In genomic region chr4:17723648-17724047, GRCh38 we compare ENCODE assay signal across 39 cellular contexts. TPM values are rescaled to one million over a fixed set of nuclear protein-coding genes. Genes with fewer than 3 reads are reported as not detected.
"Had no signal": no experiment of that assay in that cellular context is flagged by ENCODE, and none has a peak within 500 bp of the region (broad histone marks: within the 10 kb centered on the region; RNA-seq: fewer than 3 reads in every experiment).

No MANE protein-coding gene starts in this region.

- H3K27me3 ChIP-seq: adrenal gland, body of pancreas, brain microvascular endothelial cell, breast epithelium, cardiac muscle cell had no signal

- ATAC-seq: activated CD8-positive, alpha-beta T cell treated with anti-CD3 and anti-CD28 coated beads for 36 hours; activated naive CD4-positive, alpha-beta T cell treated with anti-CD3 and anti-CD28 coated beads, Interleukin-2, amount 50 U/mL, for 72 hours; activated T-cell treated with anti-CD3 and anti-CD28 coated beads, Interleukin-2, amount 50 U/mL, for 4 hours; activated T-cell treated with anti-CD3 and anti-CD28 coated beads, Interleukin-2, amount 50 U/mL, for 72 hours; activated T-helper 17 cell treated with anti-CD3 and anti-CD28 coated beads, Interleukin-2, amount 50 U/mL, for 72 hours; body of pancreas had no signal

- H3K4me1 Mint-ChIP-seq: activated B cell treated with CpG ODN at 0.5 μM for 24 hours; activated CD4-positive, alpha-beta T cell treated with anti-CD3 and anti-CD28 coated beads, Interleukin-2, amount 10 ng/mL, durations not matched to agents 24 days and 14 days; activated naive CD8-positive, alpha-beta T cell treated with anti-CD3 and anti-CD28 coated beads for 36 hours; activated T-helper 17 cell treated with anti-CD3 and anti-CD28 coated beads, Interleukin-2, amount 50 U/mL, for 72 hours had no signal

- H3K4me3 ChIP-seq: adrenal gland, body of pancreas, breast epithelium, cardiac muscle cell had no signal

- H3K27me3 Mint-ChIP-seq: activated CD4-positive, alpha-beta T cell treated with anti-CD3 and anti-CD28 coated beads, Interleukin-2, amount 10 ng/mL, durations not matched to agents 24 days and 14 days had no signal

- H3K9me3 ChIP-seq: adrenal gland, body of pancreas, breast epithelium had no signal

- H3K4me1 ChIP-seq: adrenal gland, body of pancreas, breast epithelium had no signal

- DNase-seq: activated B cell treated with CpG ODN at 0.5 μM for 24 hours; activated CD4-positive, alpha-beta memory T cell treated with anti-CD3 and anti-CD28 coated beads for 36 hours; activated CD4-positive, alpha-beta T cell treated with anti-CD3 and anti-CD28 coated beads for 4 hours; activated CD4-positive, alpha-beta T cell treated with anti-CD3 and anti-CD28 coated beads, Interleukin-2, amount 10 ng/mL, durations not matched to agents 24 days and 14 days; activated CD4-positive, alpha-beta T cell treated with anti-CD3 and anti-CD28 coated beads, Interleukin-2, amount 50 U/mL, for 1 hour; activated CD4-positive, alpha-beta T cell treated with anti-CD3 and anti-CD28 coated beads, Interleukin-2, amount 50 U/mL, for 4 hours; activated CD4-positive, CD25-positive, alpha-beta regulatory T cell treated with anti-CD3 and anti-CD28 coated beads, Interleukin-2, amount 50 U/mL, for 72 hours; activated CD8-positive, alpha-beta memory T cell treated with anti-CD3 and anti-CD28 coated beads, Interleukin-2, amount 50 U/mL, for 4 hours; activated CD8-positive, alpha-beta T cell treated with anti-CD3 and anti-CD28 coated beads for 36 hours; activated effector memory CD4-positive, alpha-beta T cell treated with anti-CD3 and anti-CD28 coated beads, Interleukin-2, amount 50 U/mL, for 16 hours; activated gamma-delta T cell treated with Interleukin-2 at 50 U/mL for 16 hours; activated naive CD4-positive, alpha-beta T cell; activated naive CD4-positive, alpha-beta T cell treated with anti-CD3 and anti-CD28 coated beads for 36 hours; activated naive CD4-positive, alpha-beta T cell treated with anti-CD3 and anti-CD28 coated beads, Interleukin-2, amount 50 U/mL, for 16 hours; activated naive CD8-positive, alpha-beta T cell treated with anti-CD3 and anti-CD28 coated beads for 36 hours; activated T-cell treated with anti-CD3 and anti-CD28 coated beads for 4 hours; activated T-cell treated with anti-CD3 and anti-CD28 coated beads, Interleukin-2, amount 50 U/mL, for 1 hour; activated T-cell treated with anti-CD3 and anti-CD28 coated beads, Interleukin-2, amount 50 U/mL, for 4 hours; activated T-cell treated with anti-CD3 and anti-CD28 coated beads, Interleukin-2, amount 50 U/mL, for 72 hours; adrenal gland; amniotic stem cell; aorta; body of pancreas; brain microvascular endothelial cell; central memory CD4-positive, alpha-beta T cell; T-helper 1 cell; T-helper 2 cell; T-helper 9 cell had no signal

- H3K9me3 Mint-ChIP-seq: activated CD4-positive, alpha-beta memory T cell treated with anti-CD3 and anti-CD28 coated beads for 36 hours; activated CD4-positive, alpha-beta T cell treated with anti-CD3 and anti-CD28 coated beads, Interleukin-2, amount 10 ng/mL, durations not matched to agents 24 days and 14 days; activated CD8-positive, alpha-beta T cell treated with anti-CD3 and anti-CD28 coated beads for 36 hours; activated naive CD8-positive, alpha-beta T cell treated with anti-CD3 and anti-CD28 coated beads for 36 hours; T-helper 2 cell treated with Interferon-gamma antibody and Interleukin-4, amounts not matched to agents 5 μg/mL and 100 μg/mL, for 36 hours had no signal

- H3K27ac Mint-ChIP-seq: activated B cell treated with CpG ODN at 0.5 μM for 24 hours; activated CD4-positive, alpha-beta memory T cell treated with anti-CD3 and anti-CD28 coated beads for 36 hours; activated CD4-positive, alpha-beta T cell treated with anti-CD3 and anti-CD28 coated beads, Interleukin-2, amount 10 ng/mL, durations not matched to agents 24 days and 14 days; activated CD8-positive, alpha-beta T cell treated with anti-CD3 and anti-CD28 coated beads for 36 hours; activated naive CD4-positive, alpha-beta T cell treated with anti-CD3 and anti-CD28 coated beads for 36 hours; activated naive CD4-positive, alpha-beta T cell treated with anti-CD3 and anti-CD28 coated beads, Interleukin-2, amount 50 U/mL, for 72 hours; activated naive CD8-positive, alpha-beta T cell treated with anti-CD3 and anti-CD28 coated beads for 36 hours; activated T-cell treated with anti-CD3 and anti-CD28 coated beads, Interleukin-2, amount 50 U/mL, for 72 hours; activated T-helper 1 cell treated with anti-CD3 and anti-CD28 coated beads, Interleukin-12 subunit alpha, Interleukin-12 subunit beta, Interleukin-2, Interleukin-4 antibody, amounts not matched to agents 30 ng/mL and 10 ng/mL and 1 ng/mL, durations not matched to agents 14 hours and 24 hours and 36 hours; activated T-helper 17 cell treated with anti-CD3 and anti-CD28 coated beads, Interleukin-2, amount 50 U/mL, for 72 hours; T-helper 1 cell treated with Interleukin-12 subunit alpha and Interleukin-12 subunit beta and Interleukin-4 antibody, amounts not matched to agents 30 μg/mL and 1 μg/mL, for 36 hours; T-helper 2 cell treated with Interferon-gamma antibody and Interleukin-4, amounts not matched to agents 5 μg/mL and 100 μg/mL, for 36 hours had no signal

- H3K36me3 ChIP-seq: adrenal gland, brain microvascular endothelial cell, breast epithelium, cardiac muscle cell had no signal

- H3K36me3 Mint-ChIP-seq: activated CD4-positive, alpha-beta memory T cell treated with anti-CD3 and anti-CD28 coated beads for 36 hours; activated naive CD8-positive, alpha-beta T cell treated with anti-CD3 and anti-CD28 coated beads for 36 hours had no signal

- H3K4me3 Mint-ChIP-seq: activated B cell treated with CpG ODN at 0.5 μM for 24 hours; activated CD4-positive, alpha-beta memory T cell treated with anti-CD3 and anti-CD28 coated beads for 36 hours; activated CD4-positive, alpha-beta T cell treated with anti-CD3 and anti-CD28 coated beads, Interleukin-2, amount 10 ng/mL, durations not matched to agents 24 days and 14 days; activated CD8-positive, alpha-beta T cell treated with anti-CD3 and anti-CD28 coated beads for 36 hours; activated naive CD4-positive, alpha-beta T cell treated with anti-CD3 and anti-CD28 coated beads for 36 hours; activated naive CD8-positive, alpha-beta T cell treated with anti-CD3 and anti-CD28 coated beads for 36 hours; activated T-cell treated with anti-CD3 and anti-CD28 coated beads, Interleukin-2, amount 50 U/mL, for 4 hours; activated T-cell treated with anti-CD3 and anti-CD28 coated beads, Interleukin-2, amount 50 U/mL, for 72 hours; activated T-helper 1 cell treated with anti-CD3 and anti-CD28 coated beads, Interleukin-12 subunit alpha, Interleukin-12 subunit beta, Interleukin-2, Interleukin-4 antibody, amounts not matched to agents 30 ng/mL and 10 ng/mL and 1 ng/mL, durations not matched to agents 14 hours and 24 hours and 36 hours; activated T-helper 17 cell treated with anti-CD3 and anti-CD28 coated beads, Interleukin-2, amount 50 U/mL, for 72 hours; T-helper 1 cell treated with Interleukin-12 subunit alpha and Interleukin-12 subunit beta and Interleukin-4 antibody, amounts not matched to agents 30 μg/mL and 1 μg/mL, for 36 hours; T-helper 2 cell treated with Interferon-gamma antibody and Interleukin-4, amounts not matched to agents 5 μg/mL and 100 μg/mL, for 36 hours had no signal

- FAIRE-seq: astrocyte, TTC549 had no signal

- H3K27ac ChIP-seq: adrenal gland, body of pancreas, brain microvascular endothelial cell, breast epithelium, cardiac muscle cell, VCaP had no signal

RNA-seq across cellular contexts. Expression of gene FAM184B, which starts 57.8 kb away (rescaled TPM):
- total RNA-seq: activated CD4-positive, alpha-beta memory T cell treated with anti-CD3 and anti-CD28 coated beads for 36 hours; activated CD4-positive, alpha-beta T cell treated with anti-CD3 and anti-CD28 coated beads, Interleukin-2, amount 10 ng/mL, durations not matched to agents 24 days and 14 days; activated CD8-positive, alpha-beta memory T cell treated with anti-CD3 and anti-CD28 coated beads for 36 hours; activated naive CD4-positive, alpha-beta T cell treated with anti-CD3 and anti-CD28 coated beads for 36 hours; activated naive CD4-positive, alpha-beta T cell treated with anti-CD3 and anti-CD28 coated beads, Interleukin-2, amount 50 U/mL, for 72 hours; activated T-cell treated with anti-CD3 and anti-CD28 coated beads, Interleukin-2, amount 50 U/mL, for 72 hours; activated T-helper 1 cell treated with anti-CD3 and anti-CD28 coated beads, Interleukin-12 subunit alpha, Interleukin-12 subunit beta, Interleukin-2, Interleukin-4 antibody, amounts not matched to agents 30 ng/mL and 10 ng/mL and 1 ng/mL, durations not matched to agents 14 hours and 24 hours and 36 hours; activated T-helper 17 cell treated with anti-CD3 and anti-CD28 coated beads, Interleukin-2, amount 50 U/mL, for 72 hours; aorta; body of pancreas; cardiac muscle cell had no signal
- polyA plus RNA-seq: cardiac muscle cell had no signal
